ENCODE assay signal across 1 cellular context in genomic region chr7:24653316-24654085, GRCh38.
TF ChIP-seq lines count a peak whose summit lies in the region.

No MANE protein-coding gene starts in this region.

TF ChIP-seq in GM23338, 12 proteins besides CTCF, POLR2A, EP300 and RAD21 (continued from another document):
- TF ChIP-seq ZNF114 (CRISPR knock-in tag; IDR thresholded peaks at IDR 0.05) (no peak), CREB1 (CRISPR knock-in tag; IDR thresholded peaks at IDR 0.05; ENCODE audit: low read depth) (no peak), EZH2phosphoT487 (IDR thresholded peaks at IDR 0.05; ENCODE audit: unreplicated experiment) (no peak), EZH2 (IDR thresholded peaks at IDR 0.05; ENCODE audit: low read depth, unreplicated experiment) (no peak), JUNB (IDR thresholded peaks at IDR 0.05; ENCODE audit: unreplicated experiment) (no peak), NANOG (IDR thresholded peaks at IDR 0.05; ENCODE audit: borderline replicate concordance) (no peak)
